Comparison of ENCODE assay signal across 25 cellular contexts in genomic region chr2:108423067-108423466, GRCh38. TPM values are rescaled to one million over a fixed set of nuclear protein-coding genes. Genes with fewer than 3 reads are reported as not detected.
"Had no signal": no experiment of that assay in that cellular context is flagged by ENCODE, and none has a peak within 500 bp of the region (broad histone marks: within the 10 kb centered on the region; RNA-seq: fewer than 3 reads in every experiment).

No MANE protein-coding gene starts in this region.

- H3K36me3 ChIP-seq: left ventricle myocardium inferior, pancreas, prostate gland, sigmoid colon, transverse colon, upper lobe of left lung, vagina had no signal

- DNase-seq: islet precursor cell; left ventricle myocardium inferior; midbrain; mucosa of descending colon; naive thymus-derived CD8-positive, alpha-beta T cell; nucleus accumbens; pancreas; posterior cingulate gyrus; retina; right cardiac atrium; sigmoid colon; stimulated activated CD4-positive, alpha-beta T cell treated with anti-CD3 and anti-CD28 coated beads, Interleukin-1b, Interleukin-23, amount 100 ng/mL, for 48 hours; stimulated activated CD4-positive, alpha-beta T cell treated with anti-CD3 and anti-CD28 coated beads, Interleukin-2, amount 100 ng/mL, for 48 hours; stimulated activated CD4-positive, alpha-beta T cell treated with anti-CD3 and anti-CD28 coated beads, Interleukin-4, amount 100 ng/mL, for 4 hours; stimulated activated CD8-positive, alpha-beta memory T cell treated with anti-CD3 and anti-CD28 coated beads, Interleukin-4, amount 100 ng/mL, for 48 hours; stimulated activated naive CD4-positive, alpha-beta T cell treated with Interleukin-2 at 50 U/mL for 16 hours; stimulated activated naive CD8-positive, alpha-beta T cell treated with anti-CD3 and anti-CD28 coated beads, Interleukin-15, amount 100 ng/mL, for 72 hours; substantia nigra; transverse colon; upper lobe of left lung had no signal

- H3K4me1 ChIP-seq: left ventricle myocardium inferior, pancreas, prostate gland, sigmoid colon, transverse colon, upper lobe of left lung, vagina had no signal

- H3K4me3 ChIP-seq: left ventricle myocardium inferior, mucosa of descending colon, pancreas, prostate gland, sigmoid colon, smooth muscle cell, transverse colon, upper lobe of left lung, vagina had no signal

- H3K27ac ChIP-seq: left ventricle myocardium inferior, pancreas, prostate gland, sigmoid colon, transverse colon, upper lobe of left lung, vagina had no signal

- H3K27me3 ChIP-seq: pancreas, transverse colon, upper lobe of left lung, vagina had no signal

- H3K9me3 ChIP-seq: left ventricle myocardium inferior, mucosa of descending colon, pancreas, prostate gland, sigmoid colon, transverse colon, upper lobe of left lung, vagina had no signal

- H3K4me2 ChIP-seq: smooth muscle cell had no signal

RNA-seq across cellular contexts. Expression of gene SULT1C4, which starts 45.3 kb away (rescaled TPM):
- total RNA-seq: myocyte; naive thymus-derived CD8-positive, alpha-beta T cell; osteoblast had no signal
- polyA plus RNA-seq: naive thymus-derived CD8-positive, alpha-beta T cell had no signal
